Comparison of ENCODE assay signal across 11 cellular contexts in the genomic region with DNA sequence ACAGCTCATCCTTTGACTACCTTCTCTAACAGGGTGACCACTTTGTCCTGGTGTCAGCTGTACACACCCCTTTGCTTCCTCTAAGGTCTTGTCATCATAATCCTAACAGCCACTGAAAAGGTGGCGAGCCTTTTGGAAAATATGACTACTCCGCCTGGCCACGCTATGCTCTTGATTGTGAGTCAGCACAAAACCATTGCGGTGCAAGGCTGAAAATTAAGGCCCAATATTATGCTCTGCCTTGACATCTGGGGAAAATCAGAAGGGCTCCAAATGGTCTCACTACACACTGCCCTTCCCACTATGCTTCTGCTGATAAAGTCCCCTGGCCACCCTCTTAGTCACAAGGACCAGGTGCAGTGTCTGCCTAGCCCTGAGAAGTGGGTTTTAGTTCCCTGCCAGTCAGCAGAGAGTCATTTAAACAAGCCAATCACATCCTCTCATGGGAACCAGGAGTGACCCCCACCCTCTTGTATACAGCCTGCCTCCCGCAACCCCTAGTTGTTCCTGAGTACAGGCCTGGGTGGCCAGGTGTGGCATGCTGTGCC. TPM values are rescaled to one million over a fixed set of nuclear protein-coding genes. Genes with fewer than 3 reads are reported as not detected.
A peak's percentile ranks its signal among the peaks of the same experiment; 100 is the strongest.
DNase-seq lines count a peak whose midpoint lies in the region; ATAC-seq, FAIRE-seq and TF ChIP-seq lines count a peak whose summit lies in the region.
"Had no signal": no experiment of that assay in that cellular context is flagged by ENCODE, and none has a peak within 500 bp of the region (broad histone marks: within the 10 kb centered on the region; RNA-seq: fewer than 3 reads in every experiment).

No MANE protein-coding gene starts in this region.

- peak overlapping the region; percentile 9; the same call in 1 of the 2 replicates for H3K14ac ChIP-seq in IMR-90 (replicated peaks; ENCODE audit: low read depth, low read length)
- H3K14ac ChIP-seq in H1 (ENCODE audit: insufficient read length), result no peak overlapping the region

- H3K4me2 ChIP-seq in IMR-90 (ENCODE audit: low read depth, low read length) (no peak overlapping the region), H1 (ENCODE audit: insufficient read depth in 1 of 2, low read depth in 2 of 2, low read length in 2 of 2) (no peak overlapping the region)

- H4K8ac ChIP-seq in IMR-90 (ENCODE audit: low read depth in 2 of 2, low read length in 2 of 2), result peak overlapping the region in 1 of 2 experiments; percentile 36; a peak in 1 of 4 replicates
- H4K8ac ChIP-seq in H1 (ENCODE audit: extremely low read depth, insufficient read depth, low read length), result no peak overlapping the region

- intact Hi-C loops in MCF 10A (cut with micrococcal nuclease) (no loop called here), breast epithelium (cut with DNase I; ENCODE audit: low total_unique reads) (no loop called here), IMR-90 (cut with micrococcal nuclease) (no loop called here)

- H3K27ac Mint-ChIP-seq in MCF 10A (ENCODE audit: low read depth, unreplicated experiment), result peak overlapping the region; percentile 87
- H3K27ac Mint-ChIP-seq in stimulated activated memory B cell treated with anti-CD40 and anti-IgM and Interleukin-4, amounts not matched to agents 10 μg/mL and 1 μg/mL and 100 μg/mL, for 72 hours, result no peak overlapping the region
- H3K27ac Mint-ChIP-seq: CD8-positive, alpha-beta memory T cell had no signal

- H4K20me1 ChIP-seq in IMR-90 (ENCODE audit: insufficient read depth, low read length) (no peaks in the 10 kb centered on the region), H1 (replicated peaks in 1 of 2; ENCODE audit: control insufficient read depth in 1 of 2, insufficient read depth in 2 of 2, low read length in 2 of 2) (no peaks in the 10 kb centered on the region)

- H3K36me3 Mint-ChIP-seq in MCF 10A (ENCODE audit: insufficient read depth, unreplicated experiment), result peaks cover 12% of the 10 kb centered on the region
- H3K36me3 Mint-ChIP-seq in stimulated activated memory B cell treated with anti-CD40 and anti-IgM and Interleukin-4, amounts not matched to agents 10 μg/mL and 1 μg/mL and 100 μg/mL, for 72 hours, result no peaks in the 10 kb centered on the region
- H3K36me3 Mint-ChIP-seq: CD8-positive, alpha-beta memory T cell had no signal

- no peaks in the 10 kb centered on the region for H3K27me3 Mint-ChIP-seq in MCF 10A (ENCODE audit: insufficient read depth, unreplicated experiment)
- H3K27me3 Mint-ChIP-seq in stimulated activated memory B cell treated with anti-CD40 and anti-IgM and Interleukin-4, amounts not matched to agents 10 μg/mL and 1 μg/mL and 100 μg/mL, for 72 hours, result no peaks in the 10 kb centered on the region
- H3K27me3 Mint-ChIP-seq: central memory CD8-positive, alpha-beta T cell had no signal

- dilution Hi-C loops in IMR-90 (cut with HindIII; ENCODE audit: low sequenced_read_pairs, unreplicated experiment), result no loop called here

- TF ChIP-seq CTCF in MCF 10A (IDR thresholded peaks at IDR 0.05; ENCODE audit: unreplicated experiment), result no peak
- no peak for TF ChIP-seq CTCF in breast epithelium (IDR thresholded peaks at IDR 0.05)
- no peak for TF ChIP-seq CTCF in IMR-90 (conservative IDR thresholded peaks at IDR 0.05; ENCODE audit: low read depth, low read length)
- no peak for TF ChIP-seq CTCF in H1 (IDR thresholded peaks at IDR 0.05; ENCODE audit: control extremely low read depth in 1 of 3, insufficient read depth in 1 of 3, low read depth in 1 of 3, low read length in 3 of 3)

- H3K56ac ChIP-seq in IMR-90 (ENCODE audit: extremely low read depth, insufficient read depth, low read length), result no peak overlapping the region
- H3K56ac ChIP-seq in H1 (replicated peaks; ENCODE audit: insufficient read length, low read depth, low read length), result no peak overlapping the region

- H2AFZ ChIP-seq in IMR-90 (replicated peaks; ENCODE audit: low read length, poor library complexity) (peak overlapping the region; percentile 56), H1 (ENCODE audit: low read length) (no peak overlapping the region)

- POLR2A ChIA-PET in MCF 10A (lab: Yijun Ruan, JAX), result no interaction called here
- POLR2A ChIA-PET in IMR-90 (lab: Charles Lee; ENCODE audit: unreplicated experiment), result no interaction called here
- POLR2A ChIA-PET in H1 (lab: Charles Lee; ENCODE audit: partially characterized antibody), result interaction anchor here (0.9 kb wide), 1 partner anchor 9 kb away, joined by 4 read pairs; no protein-coding TSS in a partner anchor

- no peak overlapping the region for H3K4me3 Mint-ChIP-seq in MCF 10A (ENCODE audit: unreplicated experiment)
- H3K4me3 Mint-ChIP-seq in stimulated activated memory B cell treated with anti-CD40 and anti-IgM and Interleukin-4, amounts not matched to agents 10 μg/mL and 1 μg/mL and 100 μg/mL, for 72 hours, result no peak overlapping the region
- H3K4me3 Mint-ChIP-seq: CD8-positive, alpha-beta memory T cell; central memory CD8-positive, alpha-beta T cell had no signal

- DNase-seq in MCF 10A (ENCODE audit: unreplicated experiment) (peak; percentile 34), breast epithelium (ENCODE audit: low spot score in 2 of 2) (no peak), IMR-90 (peak; percentile 73), H1 (ENCODE audit: low read depth in 1 of 2, low spot score in 2 of 2) (no peak), NCI-H2196 treated with DMSO at 0.1 percent for 48 hours (lab: John Stamatoyannopoulos, UW; ENCODE audit: unreplicated experiment) (no peak), NCI-H1048 (lab: John Stamatoyannopoulos, UW) (no peak), NCI-H1436 (lab: John Stamatoyannopoulos, UW) (no peak)
- DNase-seq: CD8-positive, alpha-beta memory T cell had no signal

- WGBS in IMR-90 (ENCODE audit: extremely low coverage in 2 of 2, insufficient read length in 1 of 2), 2 experiments, result 63% methylated on average over 2 of the region's 5 CpGs; no CpG with 5 or more reads in 1 of the 2 experiments
- WGBS in H1 (ENCODE audit: extremely low coverage in 1 of 2, insufficient coverage in 1 of 2, insufficient read length in 1 of 2, insufficient replicate concordance in 2 of 2, low coverage in 1 of 2, low lambda C conversion rate in 2 of 2, missing lambda C conversion rate in 1 of 2), 2 experiments, result 72% methylated on average over 5 of the region's 5 CpGs; no CpG with 5 or more reads in 1 of the 2 experiments

- no peak for FAIRE-seq in H1 (lab: Jason Lieb, UNC)

- TF ChIP-seq EP300 in H1 (IDR thresholded peaks at IDR 0.05; ENCODE audit: borderline replicate concordance in 1 of 2, low read depth in 2 of 2, low read length in 2 of 2), result no peak

- H3K23ac ChIP-seq in IMR-90 (ENCODE audit: low read depth, low read length) (no peak overlapping the region; the same call in 1 of the 2 replicates), H1 (ENCODE audit: insufficient read length) (no peak overlapping the region)

- no peaks in the 10 kb centered on the region for H3K9me3 Mint-ChIP-seq in MCF 10A (ENCODE audit: unreplicated experiment)
- no peaks in the 10 kb centered on the region for H3K9me3 Mint-ChIP-seq in stimulated activated memory B cell treated with anti-CD40 and anti-IgM and Interleukin-4, amounts not matched to agents 10 μg/mL and 1 μg/mL and 100 μg/mL, for 72 hours
- H3K9me3 Mint-ChIP-seq: CD8-positive, alpha-beta memory T cell; central memory CD8-positive, alpha-beta T cell had no signal

- H4K91ac ChIP-seq in IMR-90 (ENCODE audit: insufficient read depth, low read depth, low read length) (no peak overlapping the region), H1 (replicated peaks; ENCODE audit: insufficient read length, low read length) (no peak overlapping the region)

- in situ Hi-C loops in IMR-90 (cut with MboI; ENCODE audit: low sequenced_read_pairs), result no loop called here

- BruUV-seq in MCF 10A (replicated peaks; lab: Mats Ljungman, UMichigan) (no TSS peak), IMR-90 (replicated peaks; lab: Mats Ljungman, UMichigan) (no TSS peak)

- peaks cover 0 to 26% of the 10 kb centered on the region in 2 experiments; a peak in 2 of 4 replicates for H3K79me2 ChIP-seq in H1 (ENCODE audit: control insufficient read depth in 1 of 2, insufficient read depth in 2 of 2, low read length in 2 of 2)

- peak overlapping the region; percentile 7; the same call in 1 of the 2 replicates for H2BK12ac ChIP-seq in H1 (ENCODE audit: low read depth, low read length)

- H4K5ac ChIP-seq in IMR-90 (ENCODE audit: low read depth, low read length) (no peak overlapping the region), H1 (ENCODE audit: insufficient read length, low read depth, low read length) (no peak overlapping the region)

- H2BK20ac ChIP-seq in IMR-90 (ENCODE audit: low read depth, low read length), result no peak overlapping the region
- no peak overlapping the region for H2BK20ac ChIP-seq in H1 (ENCODE audit: low read length)

- H3K4ac ChIP-seq in IMR-90 (ENCODE audit: low read depth, low read length), result peak overlapping the region; percentile 46
- H3K4ac ChIP-seq in H1 (replicated peaks; ENCODE audit: insufficient read length, low read depth, low read length), result no peak overlapping the region

- peaks cover 9% of the 10 kb centered on the region for H3K9me1 ChIP-seq in IMR-90 (ENCODE audit: insufficient read depth, low read length)

- 0 out of 2 replicates have a peak overlapping the region, but pooled peaks have one; percentile 3 for H2BK120ac ChIP-seq in IMR-90 (ENCODE audit: low read depth, low read length)
- no peak overlapping the region for H2BK120ac ChIP-seq in H1 (replicated peaks; ENCODE audit: low read depth, low read length)

- H2AK9ac ChIP-seq in IMR-90 (replicated peaks; ENCODE audit: low read depth, low read length, poor library complexity), result no peak overlapping the region

- H3K4me3 ChIP-seq in breast epithelium (no peak overlapping the region), IMR-90 (ENCODE audit: insufficient read depth, low read depth, low read length) (no peak overlapping the region), H1 (ENCODE audit: extremely low read depth in 1 of 4, insufficient read depth in 2 of 4, low read depth in 3 of 4, low read length in 4 of 4) (no peak overlapping the region)
- H3K4me3 ChIP-seq: lung had no signal

- no peak overlapping the region; the same call in 1 of the 2 replicates for H3K18ac ChIP-seq in IMR-90 (ENCODE audit: low read depth, low read length)
- H3K18ac ChIP-seq in H1 (ENCODE audit: extremely low read depth, low read length), result no peak overlapping the region

- TF ChIP-seq POLR2A in breast epithelium (IDR thresholded peaks at IDR 0.05), result no peak
- TF ChIP-seq POLR2A in IMR-90 (IDR thresholded peaks at IDR 0.05; ENCODE audit: low read depth, low read length), result no peak
- no peak for TF ChIP-seq POLR2A in H1 (IDR thresholded peaks at IDR 0.05; ENCODE audit: control extremely low read depth in 1 of 2, low read depth in 2 of 2, low read length in 2 of 2)

- H3K9me3 ChIP-seq in breast epithelium, result no peaks in the 10 kb centered on the region
- H3K9me3 ChIP-seq in IMR-90 (ENCODE audit: control insufficient read depth, insufficient read depth, low read length), result no peaks in the 10 kb centered on the region
- H3K9me3 ChIP-seq in H1 (ENCODE audit: insufficient read depth in 2 of 2, low read depth in 1 of 2, low read length in 1 of 2), result no peaks in the 10 kb centered on the region

- H3K27me3 ChIP-seq in breast epithelium (no peaks in the 10 kb centered on the region), IMR-90 (ENCODE audit: control insufficient read depth, insufficient read depth, low read length) (no peaks in the 10 kb centered on the region), H1 (replicated peaks in 1 of 4; ENCODE audit: control insufficient read depth in 3 of 4, extremely low read depth in 1 of 4, insufficient read depth in 3 of 4, low read length in 3 of 4) (no peaks in the 10 kb centered on the region)

- no peaks in the 10 kb centered on the region for H3K4me1 ChIP-seq in breast epithelium
- no peaks in the 10 kb centered on the region for H3K4me1 ChIP-seq in IMR-90 (ENCODE audit: control insufficient read depth, insufficient read depth, low read length)
- peaks cover 0 to 7% (median 4%) of the 10 kb centered on the region in 4 experiments; a peak in 3 of 7 replicates for H3K4me1 ChIP-seq in H1 (replicated peaks in 1 of 4; ENCODE audit: control insufficient read depth in 3 of 4, insufficient read depth in 4 of 4, low read length in 3 of 4)

- H3K4me1 Mint-ChIP-seq in MCF 10A (ENCODE audit: insufficient read depth, unreplicated experiment), result peaks cover 9% of the 10 kb centered on the region
- peaks cover 9% of the 10 kb centered on the region for H3K4me1 Mint-ChIP-seq in stimulated activated memory B cell treated with anti-CD40 and anti-IgM and Interleukin-4, amounts not matched to agents 10 μg/mL and 1 μg/mL and 100 μg/mL, for 72 hours
- H3K4me1 Mint-ChIP-seq: CD8-positive, alpha-beta memory T cell; central memory CD8-positive, alpha-beta T cell had no signal

- TF ChIP-seq RAD21 in IMR-90 (IDR thresholded peaks at IDR 0.05; ENCODE audit: low read length), result no peak
- TF ChIP-seq RAD21 in H1 (IDR thresholded peaks at IDR 0.05 in 1 of 2, conservative IDR thresholded peaks at IDR 0.05 in 1 of 2; ENCODE audit: low read depth in 2 of 2, low read length in 2 of 2), result no peak

- no peaks in the 10 kb centered on the region for H3K36me3 ChIP-seq in breast epithelium
- 0 out of 2 replicates have a peak, but pooled peaks cover 2% of the 10 kb centered on the region for H3K36me3 ChIP-seq in IMR-90 (ENCODE audit: control insufficient read depth, insufficient read depth, low read length)
- no peaks in the 10 kb centered on the region for H3K36me3 ChIP-seq in H1 (ENCODE audit: control insufficient read depth in 2 of 4, insufficient read depth in 4 of 4, low read length in 3 of 4)

- H3K79me1 ChIP-seq in IMR-90 (ENCODE audit: low read depth in 1 of 2, low read length in 2 of 2) (peaks cover 3 to 8% of the 10 kb centered on the region in 2 experiments; a peak in 2 of 4 replicates), H1 (ENCODE audit: low read depth, low read length) (peaks cover 2% of the 10 kb centered on the region; the same call in 1 of the 2 replicates)

- H3K23me2 ChIP-seq in H1 (ENCODE audit: low read depth, low read length), result no peaks in the 10 kb centered on the region

- no peak overlapping the region for H2BK5ac ChIP-seq in IMR-90 (ENCODE audit: low read depth, low read length, poor library complexity, severe bottlenecking)
- peak overlapping the region; percentile 84 for H2BK5ac ChIP-seq in H1 (ENCODE audit: low read depth, low read length)

- H2AK5ac ChIP-seq in IMR-90 (ENCODE audit: low read depth, low read length) (peak overlapping the region; percentile 36; the same call in 1 of the 2 replicates), H1 (ENCODE audit: low read depth, low read length) (no peak overlapping the region)

- CTCF ChIA-PET in MCF 10A (lab: Yijun Ruan, JAX), result interaction anchor here (0.5 to 2.1 kb wide), 3 partner anchors 66 to 408 kb away, joined by 3 to 7 read pairs (median 3); no protein-coding TSS in a partner anchor
- CTCF ChIA-PET in IMR-90 (lab: Yijun Ruan, JAX), result no interaction called here
- CTCF ChIA-PET in H1 (lab: Charles Lee; ENCODE audit: partially characterized antibody), result interaction anchor here (0.6 kb wide), 1 partner anchor 93 kb away, joined by 3 read pairs; no protein-coding TSS in a partner anchor

- no peak overlapping the region for H2BK15ac ChIP-seq in IMR-90 (ENCODE audit: low read depth, low read length)
- 0 out of 2 replicates have a peak overlapping the region, but pooled peaks have one; percentile 8 for H2BK15ac ChIP-seq in H1 (ENCODE audit: low read length)

- ATAC-seq in IMR-90 (ENCODE audit: low read depth), result peak; percentile 53
- ATAC-seq in stimulated activated memory B cell treated with anti-CD40 and anti-IgM and Interleukin-4, amounts not matched to agents 10 μg/mL and 1 μg/mL and 100 μg/mL, for 72 hours, result peak; percentile 73

- H3K27ac ChIP-seq in breast epithelium, result no peak overlapping the region
- H3K27ac ChIP-seq in IMR-90 (ENCODE audit: insufficient read depth, low read length), result no peak overlapping the region
- 0 out of 2 replicates have a peak overlapping the region, but pooled peaks have one; percentile 9 for H3K27ac ChIP-seq in H1 (ENCODE audit: low read depth, low read length)

- H3K9ac ChIP-seq in IMR-90 (ENCODE audit: low read depth, low read length) (no peak overlapping the region), H1 (replicated peaks in 1 of 4; ENCODE audit: extremely low read depth in 1 of 4, low read depth in 3 of 4, low read length in 3 of 4) (peak overlapping the region in 1 of 4 experiments; percentile 31; a peak in 1 of 7 replicates)

RNA-seq across cellular contexts. Expression of a gene that starts 34.3 kb away (rescaled TPM):
- 17.2 and 25.1 TPM in 2 replicates for total RNA-seq in MCF 10A (2022)
- 10 to 100 TPM in 2 of 3 donors, 1 to 10 TPM in 1; 5.6 to 28.0 (median 13.1) TPM for total RNA-seq in breast epithelium
- 9.5 and 9.7 TPM in 2 replicates for total RNA-seq in IMR-90 (2012; rRNA removed)
- 2.0 and 2.6 TPM in 2 replicates for polyA plus RNA-seq in IMR-90 (2012; rRNA removed)
- 0.42 and 0.52 TPM in 2 replicates for polyA plus RNA-seq in IMR-90 (2012; cell fraction: cytosol; rRNA removed)
- polyA plus RNA-seq in IMR-90 (2012; cell fraction: nucleus; rRNA removed; ENCODE audit: low replicate concordance), result 1.0 and 11.0 TPM in 2 replicates
- 22.4 and 24.3 TPM in 2 replicates for total RNA-seq in H1 (2021; fragmentation: NEBNext Ultra II Directional; extraction: Animal tissue kit (Norgen Biotek cat#: 25700))
- 5.8 and 12.2 TPM in 2 replicates for polyA plus RNA-seq in H1 (2011; rRNA removed)
- 8.6 TPM for polyA plus RNA-seq in H1 (2011; cell fraction: cytosol; rRNA removed)
- 5.5 TPM for polyA plus RNA-seq in H1 (2011; cell fraction: nucleus; rRNA removed)
- 7.4 to 12.5 TPM (median 9.1 TPM) in 4 replicates for polyA plus RNA-seq in H1 (2012, experiment 1 of 2)
- 0.49 TPM for polyA plus RNA-seq in H1 (2012, experiment 2 of 2)
- polyA plus RNA-seq in H1 (2013, experiment 1 of 2), result 11.1 TPM
- 11.6 TPM for polyA plus RNA-seq in H1 (2013, experiment 2 of 2)
- polyA minus RNA-seq in H1 (2011; rRNA and poly(A)+ RNA removed), result 18.2 and 35.8 TPM in 2 replicates
- polyA minus RNA-seq in H1 (2011; cell fraction: cytosol; rRNA and poly(A)+ RNA removed), result 19.5 TPM
- 65.5 TPM for polyA minus RNA-seq in H1 (2011; cell fraction: nucleus; rRNA and poly(A)+ RNA removed)

RNA-seq across cellular contexts. Expression of a gene that starts 34.7 kb away (rescaled TPM):
- total RNA-seq in MCF 10A (2022), result 88.1 and 107 TPM in 2 replicates
- total RNA-seq in breast epithelium, result 100 to 1,000 TPM in 1 of 3 donors, 10 to 100 TPM in 2; 72.8 to 126 (median 73.8) TPM
- 83.6 and 90.2 TPM in 2 replicates for total RNA-seq in IMR-90 (2012; rRNA removed)
- polyA plus RNA-seq in IMR-90 (2012; rRNA removed), result 44.6 and 54.5 TPM in 2 replicates
- 11.2 and 16.4 TPM in 2 replicates for polyA plus RNA-seq in IMR-90 (2012; cell fraction: cytosol; rRNA removed)
- polyA plus RNA-seq in IMR-90 (2012; cell fraction: nucleus; rRNA removed; ENCODE audit: low replicate concordance), result 5.8 and 62.0 TPM in 2 replicates
- total RNA-seq in H1 (2021; fragmentation: NEBNext Ultra II Directional; extraction: Animal tissue kit (Norgen Biotek cat#: 25700)), result 51.1 and 56.1 TPM in 2 replicates
- polyA plus RNA-seq in H1 (2011; rRNA removed), result 24.3 and 44.0 TPM in 2 replicates
- polyA plus RNA-seq in H1 (2011; cell fraction: cytosol; rRNA removed), result 39.9 TPM
- polyA plus RNA-seq in H1 (2011; cell fraction: nucleus; rRNA removed), result 29.6 TPM
- 31.2 to 44.3 TPM (median 35.2 TPM) in 4 replicates for polyA plus RNA-seq in H1 (2012, experiment 1 of 2)
- 2.4 TPM for polyA plus RNA-seq in H1 (2012, experiment 2 of 2)
- 53.0 TPM for polyA plus RNA-seq in H1 (2013, experiment 1 of 2)
- 65.2 TPM for polyA plus RNA-seq in H1 (2013, experiment 2 of 2)
- 93.7 and 111 TPM in 2 replicates for polyA minus RNA-seq in H1 (2011; rRNA and poly(A)+ RNA removed)
- 41.8 TPM for polyA minus RNA-seq in H1 (2011; cell fraction: cytosol; rRNA and poly(A)+ RNA removed)
- 129 TPM for polyA minus RNA-seq in H1 (2011; cell fraction: nucleus; rRNA and poly(A)+ RNA removed)

Comparison
In these comparisons a context has a peak if more than half of its experiments do, and no peak if none do; other contexts are left out.
1. DNase-seq: peak in MCF 10A (single experiment) and IMR-90 (single experiment); none in breast epithelium (0 of 2), H1 (0 of 2), NCI-H2196 treated with DMSO at 0.1 percent for 48 hours (single experiment), NCI-H1048 (single experiment) and NCI-H1436 (single experiment).